In genomic region chr11:66586136-66586535, GRCh38 we compare ENCODE assay signal across 29 cellular contexts. TPM values are rescaled to one million over a fixed set of nuclear protein-coding genes. Genes with fewer than 3 reads are reported as not detected.
DNase-seq lines count a peak whose midpoint lies in the region; ATAC-seq, FAIRE-seq and TF ChIP-seq lines count a peak whose summit lies in the region.
"Had no signal": no experiment of that assay in that cellular context is flagged by ENCODE, and none has a peak within 500 bp of the region (broad histone marks: within the 10 kb centered on the region; RNA-seq: fewer than 3 reads in every experiment).

No MANE protein-coding gene starts in this region.

- H4K20me1 ChIP-seq in H1 (replicated peaks in 1 of 2; ENCODE audit: control insufficient read depth in 1 of 2, insufficient read depth in 2 of 2, low read length in 2 of 2) (no peaks in the 10 kb centered on the region), OCI-LY7 (ENCODE audit: insufficient read depth, low read length) (no peaks in the 10 kb centered on the region)
- H4K20me1 ChIP-seq: BLaER1 had no signal

- H3K23me2 ChIP-seq in H1 (ENCODE audit: low read depth, low read length): no peaks in the 10 kb centered on the region

- no peak for TF ChIP-seq RAD21 in H1 (IDR thresholded peaks at IDR 0.05 in 1 of 2, conservative IDR thresholded peaks at IDR 0.05 in 1 of 2; ENCODE audit: low read depth in 2 of 2, low read length in 2 of 2)

- no peak overlapping the region for H3K4me2 ChIP-seq in H1 (ENCODE audit: insufficient read depth in 1 of 2, low read depth in 2 of 2, low read length in 2 of 2)
- H3K4me2 ChIP-seq in OCI-LY7 (ENCODE audit: low read length): no peak overlapping the region
- H3K4me2 ChIP-seq: BLaER1 had no signal

- H3K9me3 ChIP-seq in Panc1 (ENCODE audit: control insufficient read depth, insufficient read depth, low read depth, low read length) (peaks cover 3% of the 10 kb centered on the region; the same call in 1 of the 2 replicates), H1 (ENCODE audit: insufficient read depth in 2 of 2, low read depth in 1 of 2, low read length in 1 of 2) (peaks cover 10 to 17% of the 10 kb centered on the region in 2 experiments), OCI-LY7 (ENCODE audit: low read length) (peaks cover 13% of the 10 kb centered on the region; the same call in 1 of the 2 replicates)
- H3K9me3 ChIP-seq: BE2C had no signal

- H3K14ac ChIP-seq in H1 (ENCODE audit: insufficient read length): no peak overlapping the region

- BruUV-seq in Panc1 (replicated peaks; lab: Mats Ljungman, UMichigan): no TSS peak
- no TSS peak for BruUV-seq in OCI-LY7 (replicated peaks; lab: Mats Ljungman, UMichigan)

- H3K79me2 ChIP-seq in H1 (ENCODE audit: control insufficient read depth in 1 of 2, insufficient read depth in 2 of 2, low read length in 2 of 2): no peaks in the 10 kb centered on the region
- H3K79me2 ChIP-seq in OCI-LY7 (ENCODE audit: insufficient read depth, low read depth, low read length): no peaks in the 10 kb centered on the region

- no peak overlapping the region for H3K9ac ChIP-seq in H1 (replicated peaks in 1 of 4; ENCODE audit: extremely low read depth in 1 of 4, low read depth in 3 of 4, low read length in 3 of 4)
- H3K9ac ChIP-seq: BLaER1 had no signal

- ATAC-seq in Panc1: peak; percentile 62
- no peak for ATAC-seq in HG02870 (IDR thresholded peaks at IDR 0.05; ENCODE audit: unreplicated experiment)
- ATAC-seq in naive thymus-derived CD8-positive, alpha-beta T cell: no peak
- ATAC-seq: GM12878 had no signal

- WGBS in H1 (ENCODE audit: extremely low coverage in 1 of 2, insufficient coverage in 1 of 2, insufficient read length in 1 of 2, insufficient replicate concordance in 2 of 2, low coverage in 1 of 2, low lambda C conversion rate in 2 of 2, missing lambda C conversion rate in 1 of 2), 2 experiments: 80% methylated on average over 2 of the region's 2 CpGs; no CpG with 5 or more reads in 1 of the 2 experiments

- H3K4me3 ChIP-seq in Panc1 (ENCODE audit: low read depth in 2 of 2, low read length in 2 of 2) (no peak overlapping the region), H1 (ENCODE audit: extremely low read depth in 1 of 4, insufficient read depth in 2 of 4, low read depth in 3 of 4, low read length in 4 of 4) (no peak overlapping the region), OCI-LY7 (ENCODE audit: low read depth, low read length, poor library complexity, severe bottlenecking) (no peak overlapping the region)
- H3K4me3 ChIP-seq: BLaER1, GM12878 had no signal

- no peaks in the 10 kb centered on the region for H3K9me2 ChIP-seq in OCI-LY7 (ENCODE audit: insufficient read depth, low read length)

- H2AFZ ChIP-seq in H1 (ENCODE audit: low read length) (no peak overlapping the region), OCI-LY7 (ENCODE audit: low read length) (no peak overlapping the region)

- CTCF ChIA-PET in Panc1 (lab: Charles Lee) (interaction anchor here (0.7 kb wide), 1 partner anchor 32 kb away, joined by 6 read pairs; no protein-coding TSS in a partner anchor), H1 (lab: Charles Lee; ENCODE audit: partially characterized antibody) (interaction anchor here (1.2 kb wide), 1 partner anchor 39 kb away, joined by 5 read pairs; no protein-coding TSS in a partner anchor), OCI-LY7 (lab: Charles Lee; ENCODE audit: unreplicated experiment) (no interaction called here)

- H3K36me3 ChIP-seq in Panc1 (ENCODE audit: control insufficient read depth, insufficient read depth, low read length): no peaks in the 10 kb centered on the region
- no peaks in the 10 kb centered on the region for H3K36me3 ChIP-seq in H1 (ENCODE audit: control insufficient read depth in 2 of 4, insufficient read depth in 4 of 4, low read length in 3 of 4)
- no peaks in the 10 kb centered on the region for H3K36me3 ChIP-seq in OCI-LY7 (ENCODE audit: insufficient read depth, low read length)
- H3K36me3 ChIP-seq: BE2C, BLaER1 had no signal

- TF ChIP-seq EP300 in H1 (IDR thresholded peaks at IDR 0.05; ENCODE audit: borderline replicate concordance in 1 of 2, low read depth in 2 of 2, low read length in 2 of 2): no peak

- H3K36me3 Mint-ChIP-seq in naive thymus-derived CD8-positive, alpha-beta T cell: peaks cover 0 to 1% (median 0%) of the 10 kb centered on the region in 3 donors
- H3K36me3 Mint-ChIP-seq: CD4-positive, alpha-beta memory T cell; CD4-positive, CD25-positive, alpha-beta regulatory T cell; CD8-positive, alpha-beta memory T cell had no signal

- no peak overlapping the region for H3K56ac ChIP-seq in H1 (replicated peaks; ENCODE audit: insufficient read length, low read depth, low read length)

- peak overlapping the region; percentile 75; the same call in 1 of the 2 replicates for H2AK5ac ChIP-seq in H1 (ENCODE audit: low read depth, low read length)

- no peak overlapping the region for H4K5ac ChIP-seq in H1 (ENCODE audit: insufficient read length, low read depth, low read length)

- H2BK120ac ChIP-seq in H1 (replicated peaks; ENCODE audit: low read depth, low read length): no peak overlapping the region

- no peak overlapping the region for H4K91ac ChIP-seq in H1 (replicated peaks; ENCODE audit: insufficient read length, low read length)

- TF ChIP-seq CTCF in Panc1 (IDR thresholded peaks at IDR 0.05) (no peak), H1 (IDR thresholded peaks at IDR 0.05; ENCODE audit: control extremely low read depth in 1 of 3, insufficient read depth in 1 of 3, low read depth in 1 of 3, low read length in 3 of 3) (no peak), OCI-LY7 (conservative IDR thresholded peaks at IDR 0.05; ENCODE audit: low read length) (no peak)

- POLR2A ChIA-PET in Panc1 (lab: Charles Lee): no interaction called here
- POLR2A ChIA-PET in H1 (lab: Charles Lee; ENCODE audit: partially characterized antibody): no interaction called here
- POLR2A ChIA-PET in OCI-LY7 (lab: Charles Lee): no interaction called here
- POLR2A ChIA-PET in naive thymus-derived CD8-positive, alpha-beta T cell (lab: Charles Lee): no interaction called here

- no peaks in the 10 kb centered on the region for H3K4me1 Mint-ChIP-seq in naive thymus-derived CD8-positive, alpha-beta T cell
- H3K4me1 Mint-ChIP-seq: CD14-positive monocyte; CD4-positive, alpha-beta memory T cell; CD4-positive, CD25-positive, alpha-beta regulatory T cell; CD8-positive, alpha-beta memory T cell had no signal

- no peak overlapping the region for H3K4ac ChIP-seq in H1 (replicated peaks; ENCODE audit: insufficient read length, low read depth, low read length)

- FAIRE-seq in H1 (lab: Jason Lieb, UNC): no peak
- FAIRE-seq: A204.1, GM12878, GM12892, GM18507 had no signal

- peaks cover 0 to 14% (median 8%) of the 10 kb centered on the region in 9 donors for H3K9me3 Mint-ChIP-seq in naive thymus-derived CD8-positive, alpha-beta T cell

- 0 out of 2 replicates have a peak overlapping the region, but pooled peaks have one; percentile 61 for H2BK15ac ChIP-seq in H1 (ENCODE audit: low read length)

- no peak overlapping the region for H2BK5ac ChIP-seq in H1 (ENCODE audit: low read depth, low read length)

- H3K18ac ChIP-seq in H1 (ENCODE audit: extremely low read depth, low read length): no peak overlapping the region

- no peak overlapping the region for H2BK20ac ChIP-seq in H1 (ENCODE audit: low read length)

- H3K27me3 Mint-ChIP-seq in naive thymus-derived CD8-positive, alpha-beta T cell: peaks cover 0 to 2% (median 0%) of the 10 kb centered on the region in 5 donors

- DNase-seq in HuH-7.5 (ENCODE audit: low spot score): peak; percentile 45
- no peak for DNase-seq in Panc1 (ENCODE audit: low read depth, low spot score)
- no peak for DNase-seq in H1 (ENCODE audit: low read depth in 1 of 2, low spot score in 2 of 2)
- no peak for DNase-seq in OCI-LY7 (ENCODE audit: low spot score)
- no peak for DNase-seq in naive thymus-derived CD8-positive, alpha-beta T cell
- DNase-seq: 8988T; ACHN; BE2C; C1 segment of cervical spinal cord; CD4-positive, alpha-beta memory T cell; CD4-positive, CD25-positive, alpha-beta regulatory T cell; CD8-positive, alpha-beta memory T cell; COR-L47; DMS 273 treated with DMSO at 0.1 percent for 48 hours; DMS153; DMS53; DMS79; DND-41; EL; GDM1 had no signal

- no peak overlapping the region for H3K4me3 Mint-ChIP-seq in naive thymus-derived CD8-positive, alpha-beta T cell
- H3K4me3 Mint-ChIP-seq: CD14-positive monocyte; CD4-positive, alpha-beta memory T cell; CD4-positive, CD25-positive, alpha-beta regulatory T cell; CD8-positive, alpha-beta memory T cell had no signal

- H3K27me3 ChIP-seq in Panc1 (ENCODE audit: control insufficient read depth, insufficient read depth, low read length): no peaks in the 10 kb centered on the region
- H3K27me3 ChIP-seq in H1 (replicated peaks in 1 of 4; ENCODE audit: control insufficient read depth in 3 of 4, extremely low read depth in 1 of 4, insufficient read depth in 3 of 4, low read length in 3 of 4): peaks cover 0 to 2% (median under 1%) of the 10 kb centered on the region in 4 experiments; a peak in 1 of 7 replicates
- H3K27me3 ChIP-seq: BE2C, BLaER1 had no signal

- intact Hi-C loops in Panc1 (cut with micrococcal nuclease; ENCODE audit: unreplicated experiment) (no loop called here), OCI-LY7 (cut with micrococcal nuclease; ENCODE audit: unreplicated experiment) (no loop called here)

- no peaks in the 10 kb centered on the region for H3K79me1 ChIP-seq in H1 (ENCODE audit: low read depth, low read length)

- H3K23ac ChIP-seq in H1 (ENCODE audit: insufficient read length): no peak overlapping the region

- H3K4me1 ChIP-seq in Panc1 (ENCODE audit: control insufficient read depth, insufficient read depth, low read length) (no peaks in the 10 kb centered on the region), H1 (replicated peaks in 1 of 4; ENCODE audit: control insufficient read depth in 3 of 4, insufficient read depth in 4 of 4, low read length in 3 of 4) (peaks cover 0 to 4% (median 4%) of the 10 kb centered on the region in 4 experiments; a peak in 5 of 7 replicates), OCI-LY7 (ENCODE audit: insufficient read depth, low read length, poor library complexity, severe bottlenecking) (no peaks in the 10 kb centered on the region)
- H3K4me1 ChIP-seq: BE2C had no signal

- H2BK12ac ChIP-seq in H1 (ENCODE audit: low read depth, low read length): peak overlapping the region; percentile 50; the same call in 1 of the 2 replicates

- TF ChIP-seq POLR2A in H1 (IDR thresholded peaks at IDR 0.05; ENCODE audit: control extremely low read depth in 1 of 2, low read depth in 2 of 2, low read length in 2 of 2): no peak

- H3K27ac ChIP-seq in Panc1 (ENCODE audit: low read length): no peak overlapping the region
- no peak overlapping the region for H3K27ac ChIP-seq in H1 (ENCODE audit: low read depth, low read length)
- no peak overlapping the region for H3K27ac ChIP-seq in OCI-LY7 (ENCODE audit: low read depth, low read length, poor library complexity, severe bottlenecking)
- H3K27ac ChIP-seq: BLaER1 had no signal

- in situ Hi-C loops in Panc1 (cut with HindIII; ENCODE audit: low pct_unique_long_range_greater_than_20kb, low sequenced_read_pairs): no loop called here

- H4K8ac ChIP-seq in H1 (ENCODE audit: extremely low read depth, insufficient read depth, low read length): no peak overlapping the region

- no peak overlapping the region for H3K27ac Mint-ChIP-seq in naive thymus-derived CD8-positive, alpha-beta T cell
- H3K27ac Mint-ChIP-seq: CD14-positive monocyte; CD4-positive, alpha-beta memory T cell; CD4-positive, CD25-positive, alpha-beta regulatory T cell had no signal

RNA-seq across cellular contexts. Expression of gene CCDC87, which starts 6.7 kb away (rescaled TPM):
- 2.0 TPM for total RNA-seq in Panc1 (2021; ENCODE audit: unreplicated experiment)
- 1.0 TPM for polyA plus RNA-seq in Panc1 (2012; ENCODE audit: insufficient read length)
- 0.99 and 1.1 TPM in 2 replicates for total RNA-seq in H1 (2021; fragmentation: NEBNext Ultra II Directional; extraction: Animal tissue kit (Norgen Biotek cat#: 25700))
- polyA plus RNA-seq in H1 (2011; rRNA removed): 0.32 and 0.63 TPM in 2 replicates
- polyA plus RNA-seq in H1 (2011; cell fraction: cytosol; rRNA removed): 0.25 TPM
- 0.68 TPM for polyA plus RNA-seq in H1 (2011; cell fraction: nucleus; rRNA removed)
- 0.43 to 0.65 TPM (median 0.54 TPM) in 4 replicates for polyA plus RNA-seq in H1 (2012, experiment 1 of 2)
- polyA plus RNA-seq in H1 (2012, experiment 2 of 2): 0.92 TPM
- 0.36 TPM for polyA plus RNA-seq in H1 (2013, experiment 1 of 2)
- polyA plus RNA-seq in H1 (2013, experiment 2 of 2): 0.33 TPM
- polyA minus RNA-seq in H1 (2011; rRNA and poly(A)+ RNA removed): 0.80 and 1.3 TPM in 2 replicates
- polyA minus RNA-seq in H1 (2011; cell fraction: cytosol; rRNA and poly(A)+ RNA removed): 0.51 TPM
- 2.3 TPM for polyA minus RNA-seq in H1 (2011; cell fraction: nucleus; rRNA and poly(A)+ RNA removed)
- 0.13 and 0.26 TPM in 2 replicates for total RNA-seq in OCI-LY7 (2014; rRNA removed; shearing (Covaris generic))
- 0.17 and 0.36 TPM in 2 replicates for total RNA-seq in OCI-LY7 (2022)
- total RNA-seq in naive thymus-derived CD8-positive, alpha-beta T cell: under 1 TPM in 1 of 2 experiments, not detected in 1; 0.16 TPM
- polyA plus RNA-seq in naive thymus-derived CD8-positive, alpha-beta T cell: not detected
- total RNA-seq: CD4-positive, alpha-beta memory T cell; Daoy had no signal
- polyA plus RNA-seq: CD14-positive monocyte; CD4-positive, CD25-positive, alpha-beta regulatory T cell; CD8-positive, alpha-beta memory T cell had no signal

RNA-seq across cellular contexts. Expression of gene CCS, which starts 6.8 kb away (rescaled TPM):
- total RNA-seq in Panc1 (2021; ENCODE audit: unreplicated experiment): 55.3 TPM
- polyA plus RNA-seq in Panc1 (2012; ENCODE audit: insufficient read length): 68.6 TPM
- total RNA-seq in H1 (2021; fragmentation: NEBNext Ultra II Directional; extraction: Animal tissue kit (Norgen Biotek cat#: 25700)): 35.2 and 37.1 TPM in 2 replicates
- 37.7 and 57.7 TPM in 2 replicates for polyA plus RNA-seq in H1 (2011; rRNA removed)
- 62.4 TPM for polyA plus RNA-seq in H1 (2011; cell fraction: cytosol; rRNA removed)
- 104 TPM for polyA plus RNA-seq in H1 (2011; cell fraction: nucleus; rRNA removed)
- polyA plus RNA-seq in H1 (2012, experiment 1 of 2): 55.1 to 70.7 TPM (median 62.8 TPM) in 4 replicates
- 30.4 TPM for polyA plus RNA-seq in H1 (2012, experiment 2 of 2)
- 32.0 TPM for polyA plus RNA-seq in H1 (2013, experiment 1 of 2)
- polyA plus RNA-seq in H1 (2013, experiment 2 of 2): 33.7 TPM
- 21.6 and 22.1 TPM in 2 replicates for polyA minus RNA-seq in H1 (2011; rRNA and poly(A)+ RNA removed)
- 32.1 TPM for polyA minus RNA-seq in H1 (2011; cell fraction: cytosol; rRNA and poly(A)+ RNA removed)
- 30.1 TPM for polyA minus RNA-seq in H1 (2011; cell fraction: nucleus; rRNA and poly(A)+ RNA removed)
- 31.7 and 32.6 TPM in 2 replicates for total RNA-seq in OCI-LY7 (2014; rRNA removed; shearing (Covaris generic))
- total RNA-seq in OCI-LY7 (2022): 34.4 and 36.7 TPM in 2 replicates
- total RNA-seq in naive thymus-derived CD8-positive, alpha-beta T cell: 10 to 100 TPM; 57.2 to 59.1 TPM
- 10 to 100 TPM; 39.2 to 53.4 (median 46.6) TPM for polyA plus RNA-seq in naive thymus-derived CD8-positive, alpha-beta T cell

RNA-seq across cellular contexts. Expression of gene CTSF, which starts 17.7 kb away (rescaled TPM):
- 28.7 TPM for total RNA-seq in Panc1 (2021; ENCODE audit: unreplicated experiment)
- 42.0 TPM for polyA plus RNA-seq in Panc1 (2012; ENCODE audit: insufficient read length)
- 0.36 and 0.58 TPM in 2 replicates for total RNA-seq in H1 (2021; fragmentation: NEBNext Ultra II Directional; extraction: Animal tissue kit (Norgen Biotek cat#: 25700))
- 2.3 and 2.6 TPM in 2 replicates for polyA plus RNA-seq in H1 (2011; rRNA removed)
- 2.0 TPM for polyA plus RNA-seq in H1 (2011; cell fraction: cytosol; rRNA removed)
- polyA plus RNA-seq in H1 (2011; cell fraction: nucleus; rRNA removed): 8.5 TPM
- 2.6 to 3.8 TPM (median 2.9 TPM) in 4 replicates for polyA plus RNA-seq in H1 (2012, experiment 1 of 2)
- 2.9 TPM for polyA plus RNA-seq in H1 (2012, experiment 2 of 2)
- polyA plus RNA-seq in H1 (2013, experiment 1 of 2): 1.7 TPM
- 1.7 TPM for polyA plus RNA-seq in H1 (2013, experiment 2 of 2)
- polyA minus RNA-seq in H1 (2011; rRNA and poly(A)+ RNA removed): 3.0 and 5.3 TPM in 2 replicates
- polyA minus RNA-seq in H1 (2011; cell fraction: cytosol; rRNA and poly(A)+ RNA removed): 2.9 TPM
- polyA minus RNA-seq in H1 (2011; cell fraction: nucleus; rRNA and poly(A)+ RNA removed): 0.50 TPM
- total RNA-seq in OCI-LY7 (2014; rRNA removed; shearing (Covaris generic)): not detected in 2 replicates
- not detected in 2 replicates for total RNA-seq in OCI-LY7 (2022)
- 10 to 100 TPM; 53.9 to 58.4 TPM for total RNA-seq in naive thymus-derived CD8-positive, alpha-beta T cell
- polyA plus RNA-seq in naive thymus-derived CD8-positive, alpha-beta T cell: 10 to 100 TPM; 25.1 to 40.9 (median 25.4) TPM

RNA-seq across cellular contexts. Expression of gene RBM14, which starts 30.3 kb away (rescaled TPM):
- total RNA-seq in Panc1 (2021; ENCODE audit: unreplicated experiment) (93.9 TPM), OCI-LY7 (2022) (227 and 243 TPM in 2 replicates)
- 62.5 TPM for polyA plus RNA-seq in Panc1 (2012; ENCODE audit: insufficient read length)
- 142 and 145 TPM in 2 replicates for total RNA-seq in H1 (2021; fragmentation: NEBNext Ultra II Directional; extraction: Animal tissue kit (Norgen Biotek cat#: 25700))
- polyA plus RNA-seq in H1 (2011; rRNA removed): 67.2 and 81.1 TPM in 2 replicates
- polyA plus RNA-seq in H1 (2011; cell fraction: cytosol; rRNA removed): 36.2 TPM
- 89.4 TPM for polyA plus RNA-seq in H1 (2011; cell fraction: nucleus; rRNA removed)
- 48.9 to 106 TPM (median 75.9 TPM) in 4 replicates for polyA plus RNA-seq in H1 (2012, experiment 1 of 2)
- 58.7 TPM for polyA plus RNA-seq in H1 (2012, experiment 2 of 2)
- 83.3 TPM for polyA plus RNA-seq in H1 (2013, experiment 1 of 2)
- polyA plus RNA-seq in H1 (2013, experiment 2 of 2): 76.5 TPM
- 36.4 and 42.4 TPM in 2 replicates for polyA minus RNA-seq in H1 (2011; rRNA and poly(A)+ RNA removed)
- 61.9 TPM for polyA minus RNA-seq in H1 (2011; cell fraction: cytosol; rRNA and poly(A)+ RNA removed)
- polyA minus RNA-seq in H1 (2011; cell fraction: nucleus; rRNA and poly(A)+ RNA removed): 85.1 TPM
- 65.8 and 94.6 TPM in 2 replicates for total RNA-seq in OCI-LY7 (2014; rRNA removed; shearing (Covaris generic))
- total RNA-seq in naive thymus-derived CD8-positive, alpha-beta T cell: 100 to 1,000 TPM; 182 to 194 TPM
- 10 to 100 TPM; 70.2 to 91.8 (median 83.3) TPM for polyA plus RNA-seq in naive thymus-derived CD8-positive, alpha-beta T cell

RNA-seq across cellular contexts. Expression of gene ACTN3, which starts 39.4 kb away (rescaled TPM):
- total RNA-seq in Panc1 (2021; ENCODE audit: unreplicated experiment) (0.13 TPM), OCI-LY7 (2022) (0.15 and 0.27 TPM in 2 replicates)
- 1.1 TPM for polyA plus RNA-seq in Panc1 (2012; ENCODE audit: insufficient read length)
- 28.2 and 30.8 TPM in 2 replicates for total RNA-seq in H1 (2021; fragmentation: NEBNext Ultra II Directional; extraction: Animal tissue kit (Norgen Biotek cat#: 25700))
- 36.7 and 46.2 TPM in 2 replicates for polyA plus RNA-seq in H1 (2011; rRNA removed)
- polyA plus RNA-seq in H1 (2011; cell fraction: cytosol; rRNA removed): 38.5 TPM
- polyA plus RNA-seq in H1 (2011; cell fraction: nucleus; rRNA removed): 243 TPM
- polyA plus RNA-seq in H1 (2012, experiment 1 of 2): 42.8 to 71.4 TPM (median 62.6 TPM) in 4 replicates
- 28.4 TPM for polyA plus RNA-seq in H1 (2012, experiment 2 of 2)
- 12.6 TPM for polyA plus RNA-seq in H1 (2013, experiment 1 of 2)
- polyA plus RNA-seq in H1 (2013, experiment 2 of 2): 10.9 TPM
- 33.9 and 39.3 TPM in 2 replicates for polyA minus RNA-seq in H1 (2011; rRNA and poly(A)+ RNA removed)
- 14.0 TPM for polyA minus RNA-seq in H1 (2011; cell fraction: cytosol; rRNA and poly(A)+ RNA removed)
- polyA minus RNA-seq in H1 (2011; cell fraction: nucleus; rRNA and poly(A)+ RNA removed): 32.1 TPM
- not detected in 2 replicates for total RNA-seq in OCI-LY7 (2014; rRNA removed; shearing (Covaris generic))
- total RNA-seq in naive thymus-derived CD8-positive, alpha-beta T cell: under 1 TPM in 1 of 2 experiments, not detected in 1; 0.27 TPM
- polyA plus RNA-seq in naive thymus-derived CD8-positive, alpha-beta T cell: under 1 TPM in 1 of 3 donors, not detected in 2; 0.08 TPM
- total RNA-seq: A673; CD4-positive, CD25-positive, alpha-beta regulatory T cell; Daoy had no signal
- polyA plus RNA-seq: CD14-positive monocyte; CD4-positive, alpha-beta memory T cell; CD4-positive, CD25-positive, alpha-beta regulatory T cell; CD8-positive, alpha-beta memory T cell had no signal

Comparison
In these comparisons a context has a peak if more than half of its experiments do, and no peak if none do; other contexts are left out.
1. RNA of gene CTSF, which starts 17.7 kb away (total RNA-seq): 53.9 to 58.4 TPM in naive thymus-derived CD8-positive, alpha-beta T cell and 28.7 TPM in Panc1 (single experiment); 0.36 to 0.58 TPM in H1 and not detected in OCI-LY7; every median in the first group is over 10 times any median in the second.